ENCODE assay signal across 8 cellular contexts in genomic region chr10:32957341-32958084, GRCh38. TPM values are rescaled to one million over a fixed set of nuclear protein-coding genes. Genes with fewer than 3 reads are reported as not detected.
A peak's percentile ranks its signal among the peaks of the same experiment; 100 is the strongest.
DNase-seq lines count a peak whose midpoint lies in the region; ATAC-seq and TF ChIP-seq lines count a peak whose summit lies in the region.

No MANE protein-coding gene starts in this region.

- POLR2A ChIA-PET in naive thymus-derived CD4-positive, alpha-beta T cell (lab: Charles Lee) = interaction anchor here (1.0 to 1.5 kb wide), 3 partner anchors 10 to 512 kb away, joined by 3 to 4 read pairs (median 3); partner anchors contain the start of gene CCDC7

- peak; percentile 31 for ATAC-seq in GM21529 (IDR thresholded peaks at IDR 0.05; ENCODE audit: unreplicated experiment)
- ATAC-seq in naive thymus-derived CD4-positive, alpha-beta T cell = peak; percentile 21

- in situ Hi-C loops in Caki2 (cut with HindIII; ENCODE audit: low pct_unique_long_range_greater_than_20kb, low sequenced_read_pairs) = loop anchor here (5.0 kb wide), 1 partner anchor 50 kb away; no protein-coding TSS in a partner anchor
- in situ Hi-C loops in transverse colon (cut with MboI; ENCODE audit: low pct_ligation_motif_present in 1 of 4, low pct_unique_long_range_greater_than_20kb in 1 of 4, low sequenced_read_pairs in 3 of 4) = no loop called here

- intact Hi-C loops in esophagus squamous epithelium (cut with DNase I) (no loop called here), transverse colon (cut with DNase I; ENCODE audit: low total_unique reads) (loop anchor here (10.0 kb wide), 1 partner anchor 47 kb away; no protein-coding TSS in a partner anchor)
- intact Hi-C loops in naive thymus-derived CD4-positive, alpha-beta T cell (cut with micrococcal nuclease) = loop anchor here (1.0 to 10.0 kb wide), 11 partner anchors 8 to 1640 kb away; partner anchors contain the start of genes CCDC7 (in 2 of the 2), EPC1 (in 1 of the 2), KIF5B (in 1 of the 2) and ZEB1 (in 1 of the 2)

- H3K4me3 ChIP-seq in esophagus squamous epithelium (peak overlapping the region; percentile 72 to 98 (median 94)), transverse colon (peak overlapping the region; percentile 52 to 100 (median 91))
- H3K4me3 ChIP-seq in naive thymus-derived CD4-positive, alpha-beta T cell (ENCODE audit: low read length) = peak overlapping the region; percentile 53

- TF ChIP-seq POLR2A in esophagus squamous epithelium (IDR thresholded peaks at IDR 0.05) (peak in 1 of 4 donors; percentile 6), transverse colon (IDR thresholded peaks at IDR 0.05) (no peak)

- no peak for TF ChIP-seq RAD21 in Ishikawa (IDR thresholded peaks at IDR 0.05; ENCODE audit: low read depth)

- H3K27ac ChIP-seq in esophagus squamous epithelium (peak overlapping the region; percentile 95 to 98 (median 96)), transverse colon (peak overlapping the region; percentile 96 to 99 (median 98))
- H3K27ac ChIP-seq in naive thymus-derived CD4-positive, alpha-beta T cell (ENCODE audit: low read depth, low read length) = peak overlapping the region; percentile 68

- H3K9me3 ChIP-seq in esophagus squamous epithelium (no peaks in the 10 kb centered on the region), transverse colon (no peaks in the 10 kb centered on the region)
- no peaks in the 10 kb centered on the region for H3K9me3 ChIP-seq in naive thymus-derived CD4-positive, alpha-beta T cell (ENCODE audit: control insufficient read depth in 2 of 3, low read length in 3 of 3)

- peaks cover 0 to 13% (median 0%) of the 10 kb centered on the region in 5 donors for H3K27me3 Mint-ChIP-seq in naive thymus-derived CD4-positive, alpha-beta T cell

- DNase-seq in Caki2 (ENCODE audit: low read depth) = peak; percentile 58
- DNase-seq in activated T-cell treated with anti-CD3 and anti-CD28 coated beads, Interleukin-2, amount 50 U/mL, for 1 hour = peak; percentile 59
- DNase-seq in esophagus squamous epithelium (lab: John Stamatoyannopoulos, UW) = no peak
- DNase-seq in naive thymus-derived CD4-positive, alpha-beta T cell = peak; percentile 20 to 67 (median 37)
- DNase-seq in transverse colon = peak; percentile 50
- no peak for DNase-seq in NCI-H446 treated with DMSO at 0.1 percent for 48 hours (lab: John Stamatoyannopoulos, UW)

- H3K4me1 ChIP-seq in esophagus squamous epithelium (peaks cover 21 to 85% (median 35%) of the 10 kb centered on the region in 3 donors), transverse colon (peaks cover 12 to 64% (median 54%) of the 10 kb centered on the region in 4 donors)
- H3K4me1 ChIP-seq in naive thymus-derived CD4-positive, alpha-beta T cell (ENCODE audit: control insufficient read depth in 2 of 2, insufficient read depth in 2 of 2, low read length in 2 of 2) = peaks cover 10 to 14% of the 10 kb centered on the region in 2 donors

- no peaks in the 10 kb centered on the region for H3K36me3 Mint-ChIP-seq in naive thymus-derived CD4-positive, alpha-beta T cell

- H3K27ac Mint-ChIP-seq in naive thymus-derived CD4-positive, alpha-beta T cell = peak overlapping the region; percentile 38 to 82 (median 74)

- CTCF ChIA-PET in naive thymus-derived CD4-positive, alpha-beta T cell (lab: Charles Lee) = no interaction called here

- H3K36me3 ChIP-seq in esophagus squamous epithelium = no peaks in the 10 kb centered on the region
- no peaks in the 10 kb centered on the region for H3K36me3 ChIP-seq in naive thymus-derived CD4-positive, alpha-beta T cell (ENCODE audit: control insufficient read depth in 2 of 3, insufficient read depth in 3 of 3, low read length in 3 of 3)
- H3K36me3 ChIP-seq in transverse colon = no peaks in the 10 kb centered on the region

- WGBS in esophagus squamous epithelium, 2 donors = 1% methylated on average over 15 to 33 of the region's 87 CpGs
- 0 to 1% methylated on average over 17 to 46 of the region's 87 CpGs for WGBS in transverse colon (ENCODE audit: low coverage in 1 of 2), 2 donors

- no peaks in the 10 kb centered on the region for H3K27me3 ChIP-seq in esophagus squamous epithelium
- no peaks in the 10 kb centered on the region for H3K27me3 ChIP-seq in naive thymus-derived CD4-positive, alpha-beta T cell (ENCODE audit: control insufficient read depth in 2 of 2, insufficient read depth in 2 of 2, low read length in 2 of 2)
- H3K27me3 ChIP-seq in transverse colon = no peaks in the 10 kb centered on the region

- TF ChIP-seq EP300 in Ishikawa (IDR thresholded peaks at IDR 0.05; ENCODE audit: borderline replicate concordance) (no peak), transverse colon (IDR thresholded peaks at IDR 0.05; ENCODE audit: low read depth) (no peak)

- TF ChIP-seq CTCF in esophagus squamous epithelium (IDR thresholded peaks at IDR 0.05) (no peak), transverse colon (IDR thresholded peaks at IDR 0.05) (peak in 1 of 5 experiments; percentile 11)

- peak overlapping the region; percentile 74 to 89 (median 84) for H3K4me3 Mint-ChIP-seq in naive thymus-derived CD4-positive, alpha-beta T cell

- peaks cover 37 to 68% (median 63%) of the 10 kb centered on the region in 7 donors for H3K4me1 Mint-ChIP-seq in naive thymus-derived CD4-positive, alpha-beta T cell

- H3K9me3 Mint-ChIP-seq in naive thymus-derived CD4-positive, alpha-beta T cell = no peaks in the 10 kb centered on the region

TF ChIP-seq in Ishikawa, 13 proteins besides CTCF, POLR2A, EP300 and RAD21:
- TF ChIP-seq TEAD4 (IDR thresholded peaks at IDR 0.05) = no peak
- no peak for TF ChIP-seq USF1 (IDR thresholded peaks at IDR 0.05)
- no peak for TF ChIP-seq REST (IDR thresholded peaks at IDR 0.05; ENCODE audit: low read depth)
- TF ChIP-seq CEBPB (IDR thresholded peaks at IDR 0.05) = no peak
- no peak for TF ChIP-seq NFIC (IDR thresholded peaks at IDR 0.05)
- no peak for TF ChIP-seq TAF1 (IDR thresholded peaks at IDR 0.05; ENCODE audit: low read depth)
- TF ChIP-seq EGR1 (IDR thresholded peaks at IDR 0.05) = 0 out of 2 replicates have a peak, but pooled peaks have one; percentile 23
- 0 out of 2 replicates have a peak, but pooled peaks have one; percentile 35 for TF ChIP-seq MAX (IDR thresholded peaks at IDR 0.05)
- 0 out of 2 replicates have a peak, but pooled peaks have one; percentile 18 for TF ChIP-seq ZBTB7A (IDR thresholded peaks at IDR 0.05; ENCODE audit: low read depth)
- TF ChIP-seq TCF12 (IDR thresholded peaks at IDR 0.05; ENCODE audit: low read depth) = no peak
- TF ChIP-seq CREB1 (IDR thresholded peaks at IDR 0.05; ENCODE audit: low read depth) = no peak
- TF ChIP-seq YY1 (IDR thresholded peaks at IDR 0.05; ENCODE audit: low read depth) = no peak
- TF ChIP-seq FOXM1 (IDR thresholded peaks at IDR 0.05; ENCODE audit: borderline replicate concordance, low read depth) = no peak

RNA-seq across cellular contexts. Expression of gene ITGB1, which starts 0.5 kb away (rescaled TPM):
- total RNA-seq in Caki2 (2014; rRNA removed; shearing (Covaris generic); ENCODE audit: low replicate concordance) = 894 and 953 TPM in 2 replicates
- total RNA-seq in esophagus squamous epithelium (100 to 1,000 TPM in 3 of 4 donors, 10 to 100 TPM in 1; 70.5 to 323 (median 161) TPM), transverse colon (100 to 1,000 TPM; 135 to 362 (median 252) TPM)
- 100 to 1,000 TPM in 1 of 5 experiments, 10 to 100 TPM in 4; 43.2 to 205 (median 60.8) TPM for total RNA-seq in naive thymus-derived CD4-positive, alpha-beta T cell
- 10 to 100 TPM; 26.5 to 36.1 TPM for polyA plus RNA-seq in naive thymus-derived CD4-positive, alpha-beta T cell

Comparison
In these comparisons a context has a peak if more than half of its experiments do, and no peak if none do; other contexts are left out.
1. DNase-seq: peak in Caki2 (single experiment), activated T-cell treated with anti-CD3 and anti-CD28 coated beads, Interleukin-2, amount 50 U/mL, for 1 hour (single experiment), naive thymus-derived CD4-positive, alpha-beta T cell (9 of 9) and transverse colon (single experiment); none in esophagus squamous epithelium (single experiment) and NCI-H446 treated with DMSO at 0.1 percent for 48 hours (single experiment).
2. Peak in every context shown above with its lines, with median percentiles within 50 percentile points of each other: H3K27ac ChIP-seq and H3K4me3 ChIP-seq.